Comparison of ENCODE assay signal across 8 cellular contexts in genomic region chrX:23756165-23756564, GRCh38.
DNase-seq lines count a peak whose midpoint lies in the region; ATAC-seq lines count a peak whose summit lies in the region.

No MANE protein-coding gene starts in this region.

- ATAC-seq in GM19395 (IDR thresholded peaks at IDR 0.05; ENCODE audit: unreplicated experiment) (peak; percentile 93), HG03159 (IDR thresholded peaks at IDR 0.05; ENCODE audit: unreplicated experiment) (no peak)
- peak; percentile 52 for ATAC-seq in activated naive CD8-positive, alpha-beta T cell treated with anti-CD3 and anti-CD28 coated beads, Interleukin-2, amount 50 U/mL, for 24 hours

- H3K36me3 Mint-ChIP-seq in activated naive CD8-positive, alpha-beta T cell treated with anti-CD3 and anti-CD28 coated beads, Interleukin-2, amount 50 U/mL, for 24 hours (ENCODE audit: low read depth): no peaks in the 10 kb centered on the region

- H3K4me1 Mint-ChIP-seq in activated naive CD8-positive, alpha-beta T cell treated with anti-CD3 and anti-CD28 coated beads, Interleukin-2, amount 50 U/mL, for 24 hours: peaks cover 8% of the 10 kb centered on the region

- H3K27me3 Mint-ChIP-seq in activated naive CD8-positive, alpha-beta T cell treated with anti-CD3 and anti-CD28 coated beads, Interleukin-2, amount 50 U/mL, for 24 hours: no peaks in the 10 kb centered on the region

- peak overlapping the region; percentile 22 for H3K27ac Mint-ChIP-seq in activated naive CD8-positive, alpha-beta T cell treated with anti-CD3 and anti-CD28 coated beads, Interleukin-2, amount 50 U/mL, for 24 hours

- DNase-seq in COLO829 (ENCODE audit: low spot score) (peak; percentile 40), KG1 (lab: John Stamatoyannopoulos, UW) (peak; percentile 28), SW 1271 (lab: John Stamatoyannopoulos, UW) (peak; percentile 3 to 24), iris pigment epithelial cell (ENCODE audit: low read depth) (peak; percentile 49)
- DNase-seq in activated naive CD8-positive, alpha-beta T cell treated with anti-CD3 and anti-CD28 coated beads, Interleukin-2, amount 50 U/mL, for 24 hours: peak; percentile 49
- DNase-seq in stimulated activated CD4-positive, alpha-beta T cell treated with anti-CD3 and anti-CD28 coated beads, Interleukin-4, amount 100 ng/mL, for 24 hours: peak; percentile 65

- no peak overlapping the region for H3K4me3 Mint-ChIP-seq in activated naive CD8-positive, alpha-beta T cell treated with anti-CD3 and anti-CD28 coated beads, Interleukin-2, amount 50 U/mL, for 24 hours

- no peaks in the 10 kb centered on the region for H3K9me3 Mint-ChIP-seq in activated naive CD8-positive, alpha-beta T cell treated with anti-CD3 and anti-CD28 coated beads, Interleukin-2, amount 50 U/mL, for 24 hours

Comparison
In these comparisons a context has a peak if more than half of its experiments do, and no peak if none do; other contexts are left out.
1. DNase-seq: peak in every context shown above with its lines; median percentile 65 in stimulated activated CD4-positive, alpha-beta T cell treated with anti-CD3 and anti-CD28 coated beads, Interleukin-4, amount 100 ng/mL, for 24 hours; 49 in activated naive CD8-positive, alpha-beta T cell treated with anti-CD3 and anti-CD28 coated beads, Interleukin-2, amount 50 U/mL, for 24 hours; 49 in iris pigment epithelial cell; 40 in COLO829; 28 in KG1; 14 in SW 1271.